ENCODE assay signal across 8 cellular contexts in genomic region chr6:118705799-118706481, GRCh38. TPM values are rescaled to one million over a fixed set of nuclear protein-coding genes. Genes with fewer than 3 reads are reported as not detected.
A peak's percentile ranks its signal among the peaks of the same experiment; 100 is the strongest.
DNase-seq lines count a peak whose midpoint lies in the region; ATAC-seq, FAIRE-seq and TF ChIP-seq lines count a peak whose summit lies in the region.

No MANE protein-coding gene starts in this region.

- H3K36me3 ChIP-seq in endothelial cell of umbilical vein (ENCODE audit: control insufficient read depth in 2 of 2, extremely low read depth in 1 of 2, insufficient read depth in 2 of 2, low read length in 2 of 2) (no peaks in the 10 kb centered on the region), psoas muscle (ENCODE audit: insufficient read depth in 1 of 2, low read depth in 1 of 2) (no peaks in the 10 kb centered on the region)

- WGBS in psoas muscle, 3 donors = 1 to 6% (median 5%) methylated on average over 4 of the region's 4 CpGs

- ATAC-seq in HG02852 (IDR thresholded peaks at IDR 0.05; ENCODE audit: unreplicated experiment) = peak; percentile 27
- peak in 2 of 4 donors; percentile 24 to 35 for ATAC-seq in psoas muscle

- peak overlapping the region; percentile 69 for H2AFZ ChIP-seq in endothelial cell of umbilical vein (ENCODE audit: low read depth, low read length)

- no peak for TF ChIP-seq CTCF in endothelial cell of umbilical vein (IDR thresholded peaks at IDR 0.05; ENCODE audit: extremely low read depth in 1 of 2, insufficient read depth in 1 of 2, low read depth in 1 of 2, low read length in 2 of 2)
- no peak for TF ChIP-seq CTCF in psoas muscle (IDR thresholded peaks at IDR 0.05)

- dilution Hi-C loops in endothelial cell of umbilical vein (cut with MboI; ENCODE audit: extremely low pct_ligation_motif_present, low sequenced_read_pairs) = no loop called here

- H3K9ac ChIP-seq in endothelial cell of umbilical vein (replicated peaks; ENCODE audit: extremely low read depth, insufficient read depth, low read length) = no peak overlapping the region

- H3K79me2 ChIP-seq in endothelial cell of umbilical vein (ENCODE audit: control insufficient read depth, insufficient read depth, low read length) = no peaks in the 10 kb centered on the region

- H3K9me3 ChIP-seq in endothelial cell of umbilical vein (replicated peaks; ENCODE audit: control insufficient read depth, insufficient read depth, low read length) = no peaks in the 10 kb centered on the region
- H3K9me3 ChIP-seq in psoas muscle = no peaks in the 10 kb centered on the region

- H3K4me3 ChIP-seq in endothelial cell of umbilical vein (replicated peaks in 1 of 3; ENCODE audit: insufficient read depth in 1 of 3, low read depth in 1 of 3, low read length in 3 of 3) = peak overlapping the region in 2 of 3 experiments; percentile 5 to 25
- H3K4me3 ChIP-seq in psoas muscle = peak overlapping the region; percentile 47

- FAIRE-seq in GM12891 (lab: Jason Lieb, UNC) = peak; percentile 78
- no peak for FAIRE-seq in RCC 7860 (lab: Jason Lieb, UNC)
- peak; percentile 62 for FAIRE-seq in endothelial cell of umbilical vein (lab: Jason Lieb, UNC)

- BruUV-seq in endothelial cell of umbilical vein (replicated peaks; lab: Mats Ljungman, UMichigan) = no TSS peak

- CTCF ChIA-PET in endothelial cell of umbilical vein (lab: Charles Lee) = interaction anchor here (0.9 to 1.4 kb wide), 3 partner anchors 9 to 55 kb away, joined by 3 to 4 read pairs (median 4); partner anchors contain the start of gene CEP85L

- H3K4me2 ChIP-seq in endothelial cell of umbilical vein (ENCODE audit: insufficient read depth, low read length) = peak overlapping the region; percentile 60

- H3K4me1 ChIP-seq in endothelial cell of umbilical vein (ENCODE audit: control insufficient read depth, extremely low read depth, insufficient read depth, low read length) (peaks cover 27% of the 10 kb centered on the region), psoas muscle (peaks cover 41% of the 10 kb centered on the region)

- DNase-seq in A172 (ENCODE audit: low spot score) (peak; percentile 27), GM12891 (ENCODE audit: insufficient read length, low spot score) (no peak), RCC 7860 (ENCODE audit: low spot score) (peak; percentile 17), endothelial cell of umbilical vein (ENCODE audit: low read depth, low spot score) (peak; percentile 74), psoas muscle (peak in 1 of 2 donors; percentile 43), epidermal melanocyte (ENCODE audit: insufficient read length, low spot score) (no peak), GF-D8 (lab: John Stamatoyannopoulos, UW) (no peak)

- H3K27me3 ChIP-seq in endothelial cell of umbilical vein (ENCODE audit: control insufficient read depth in 2 of 2, insufficient read depth in 2 of 2, low read length in 2 of 2) (no peaks in the 10 kb centered on the region), psoas muscle (ENCODE audit: insufficient read depth in 3 of 3, low read length in 2 of 3) (no peaks in the 10 kb centered on the region)

- TF ChIP-seq POLR2A in GM12891 (IDR thresholded peaks at IDR 0.05; ENCODE audit: low read depth, low read length) (no peak), endothelial cell of umbilical vein (IDR thresholded peaks at IDR 0.05; ENCODE audit: low read depth, low read length) (no peak)

- no peaks in the 10 kb centered on the region for H4K20me1 ChIP-seq in endothelial cell of umbilical vein (replicated peaks; ENCODE audit: control insufficient read depth, extremely low read depth, insufficient read depth, low read length)

- H3K27ac ChIP-seq in endothelial cell of umbilical vein (ENCODE audit: insufficient read depth, low read depth, low read length) (peak overlapping the region; percentile 15), psoas muscle (peak overlapping the region; percentile 58)

- POLR2A ChIA-PET in endothelial cell of umbilical vein (lab: Charles Lee) = no interaction called here

- no peaks in the 10 kb centered on the region for H3K9me1 ChIP-seq in endothelial cell of umbilical vein (replicated peaks; ENCODE audit: control insufficient read depth, extremely low read depth, insufficient read depth, low read length)

- intact Hi-C loops in endothelial cell of umbilical vein (cut with micrococcal nuclease) (loop anchor here (5.0 to 10.0 kb wide), 2 partner anchors 319 to 1211 kb away; no protein-coding TSS in a partner anchor), psoas muscle (cut with DNase I) (loop anchor here (5.0 kb wide), 4 partner anchors 39 to 54 kb away; partner anchors contain the start of gene CEP85L (in 1 of the 2))

TF ChIP-seq in GM12891, 5 proteins besides CTCF, POLR2A, EP300 and RAD21:
- TF ChIP-seq POU2F2 (IDR thresholded peaks at IDR 0.05; ENCODE audit: low read depth, low read length) = 0 out of 2 replicates have a peak, but pooled peaks have one; percentile 28
- no peak for TF ChIP-seq SPI1 (IDR thresholded peaks at IDR 0.05; ENCODE audit: low read depth, low read length)

TF ChIP-seq in endothelial cell of umbilical vein, 7 proteins besides CTCF, POLR2A, EP300 and RAD21:
- TF ChIP-seq GATA2 (IDR thresholded peaks at IDR 0.05; ENCODE audit: insufficient read depth, insufficient read length, low read depth, low read length) (no peak), FOS (IDR thresholded peaks at IDR 0.05; ENCODE audit: borderline replicate concordance, insufficient read depth, low read length) (no peak), POLR2AphosphoS5 (IDR thresholded peaks at IDR 0.05; ENCODE audit: insufficient read depth, low read depth, low read length) (no peak), MYC (IDR thresholded peaks at IDR 0.05; ENCODE audit: low read depth, low read length) (no peak), JUN (IDR thresholded peaks at IDR 0.05; ENCODE audit: borderline replicate concordance, insufficient read depth, insufficient read length, low read depth) (no peak), MAX (IDR thresholded peaks at IDR 0.05; ENCODE audit: insufficient read depth, insufficient read length) (no peak)

RNA-seq across cellular contexts. Expression of gene CEP85L, which starts 54.5 kb away (rescaled TPM):
- 4.7 and 5.0 TPM in 2 replicates for total RNA-seq in A172 (2014; rRNA removed; shearing (Covaris generic))
- polyA plus RNA-seq in GM12891 (2012; ENCODE audit: low read depth, missing spikeins) = 6.6 TPM
- 9.2 and 12.0 TPM in 2 replicates for total RNA-seq in endothelial cell of umbilical vein
- 1.5 and 1.8 TPM in 2 replicates for polyA plus RNA-seq in endothelial cell of umbilical vein
- polyA plus RNA-seq in endothelial cell of umbilical vein (2011; cell fraction: cytosol; rRNA removed) = 1.4 and 1.5 TPM in 2 replicates
- 7.0 and 8.0 TPM in 2 replicates for polyA plus RNA-seq in endothelial cell of umbilical vein (2011; cell fraction: nucleus; rRNA removed)
- 4.2 and 4.9 TPM in 2 replicates for polyA plus RNA-seq in endothelial cell of umbilical vein (2012)
- 38.8 and 44.9 TPM in 2 replicates for polyA minus RNA-seq in endothelial cell of umbilical vein
- 2.3 TPM for polyA minus RNA-seq in endothelial cell of umbilical vein (2011; cell fraction: cytosol; rRNA and poly(A)+ RNA removed)
- 67.2 and 142 TPM in 2 replicates for polyA minus RNA-seq in endothelial cell of umbilical vein (2011; cell fraction: nucleus; rRNA and poly(A)+ RNA removed)
- total RNA-seq in psoas muscle = 10 to 100 TPM; 18.9 to 25.1 (median 21.9) TPM
- polyA plus RNA-seq in psoas muscle = 1 to 10 TPM; 2.3 to 6.9 (median 5.0) TPM

Comparison
In these comparisons a context has a peak if more than half of its experiments do, and no peak if none do; other contexts are left out.
1. DNase-seq: peak in A172 (single experiment), RCC 7860 (single experiment) and endothelial cell of umbilical vein (single experiment); none in GM12891 (single experiment), epidermal melanocyte (single experiment) and GF-D8 (single experiment).